1 cellular context compared by ENCODE assay signal in genomic region chr10:103661951-103662405, GRCh38.
TF ChIP-seq lines count a peak whose summit lies in the region.

No MANE protein-coding gene starts in this region.

TF ChIP-seq in GM23338, 12 proteins besides CTCF, POLR2A, EP300 and RAD21 (continued from another document):
- TF ChIP-seq ZNF462 (CRISPR knock-in tag; IDR thresholded peaks at IDR 0.05) (no peak), ZNF331 (CRISPR knock-in tag; IDR thresholded peaks at IDR 0.05; ENCODE audit: low read depth) (no peak), NANOG (IDR thresholded peaks at IDR 0.05; ENCODE audit: borderline replicate concordance) (no peak), JUNB (IDR thresholded peaks at IDR 0.05; ENCODE audit: unreplicated experiment) (no peak), CREB1 (CRISPR knock-in tag; IDR thresholded peaks at IDR 0.05; ENCODE audit: low read depth) (no peak)
